ENCODE assay signal across 20 cellular contexts in the genomic region with DNA sequence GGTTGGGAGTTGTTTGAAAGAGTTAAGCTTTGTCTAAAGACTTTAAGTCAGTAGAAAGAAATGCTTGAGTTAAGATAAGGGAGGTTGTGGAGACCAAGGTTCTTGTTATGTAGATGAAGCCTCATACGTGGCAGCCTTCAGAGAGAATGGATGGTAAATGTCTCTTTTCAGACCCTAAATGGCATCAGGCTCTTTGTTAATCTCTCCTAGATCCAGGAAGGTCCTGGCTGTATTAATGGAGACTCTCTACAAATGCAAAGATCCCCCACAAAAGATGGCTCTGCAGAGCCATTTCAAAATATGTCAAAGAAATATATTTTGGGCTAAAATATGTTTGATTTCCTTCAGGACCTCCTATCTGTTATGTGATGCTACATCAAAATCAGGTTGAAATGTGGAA.
DNase-seq lines count a peak whose midpoint lies in the region; TF ChIP-seq lines count a peak whose summit lies in the region.
"Had no signal": no experiment of that assay in that cellular context is flagged by ENCODE, and none has a peak within 500 bp of the region (broad histone marks: within the 10 kb centered on the region; RNA-seq: fewer than 3 reads in every experiment).

No MANE protein-coding gene starts in this region.

- H3K27ac ChIP-seq in HUES48 (ENCODE audit: low read depth, low read length): peak overlapping the region; percentile 95
- no peak overlapping the region for H3K27ac ChIP-seq in endodermal cell (ENCODE audit: low read depth, low read length)
- peak overlapping the region; percentile 93 for H3K27ac ChIP-seq in iPS-20b (ENCODE audit: low read length)
- H3K27ac ChIP-seq: KMS-11, RWPE1 had no signal

- H3K9ac ChIP-seq in HUES48 (ENCODE audit: low read depth, low read length) (peak overlapping the region; percentile 46), endodermal cell (ENCODE audit: extremely low read depth, low read length, poor library complexity, severe bottlenecking) (no peak overlapping the region), iPS-20b (ENCODE audit: low read depth, low read length) (peak overlapping the region; percentile 63; the same call in 1 of the 2 replicates)
- H3K9ac ChIP-seq: KMS-11 had no signal

- WGBS in endodermal cell (ENCODE audit: insufficient coverage in 1 of 2, insufficient read length in 1 of 2), 2 experiments: 40 to 50% methylated on average over 1 of the region's 1 CpG

- TF ChIP-seq CTCF in endodermal cell (conservative IDR thresholded peaks at IDR 0.05) (no peak), Caco-2 (IDR thresholded peaks at IDR 0.05; ENCODE audit: insufficient read depth in 1 of 2, low read depth in 1 of 2, low read length in 1 of 2, severe bottlenecking in 1 of 2, unreplicated experiment in 1 of 2) (no peak)

- peaks cover 26% of the 10 kb centered on the region for H3K4me1 ChIP-seq in HUES48 (ENCODE audit: control insufficient read depth, insufficient read depth, low read length)
- no peaks in the 10 kb centered on the region for H3K4me1 ChIP-seq in endodermal cell (ENCODE audit: control insufficient read depth, insufficient read depth, low read length)
- peaks cover 26% of the 10 kb centered on the region for H3K4me1 ChIP-seq in iPS-20b (ENCODE audit: insufficient read depth, low read length)
- no peaks in the 10 kb centered on the region for H3K4me1 ChIP-seq in Caco-2

- H3K9me3 Mint-ChIP-seq in endodermal cell (no peaks in the 10 kb centered on the region), Caco-2 (ENCODE audit: unreplicated experiment) (no peaks in the 10 kb centered on the region)

- H3K27me3 ChIP-seq in HUES48 (ENCODE audit: control insufficient read depth, insufficient read depth, low read length): no peaks in the 10 kb centered on the region
- no peaks in the 10 kb centered on the region for H3K27me3 ChIP-seq in endodermal cell (ENCODE audit: control insufficient read depth, insufficient read depth, low read length, poor library complexity, severe bottlenecking)
- H3K27me3 ChIP-seq in iPS-20b (ENCODE audit: insufficient read depth, low read length): no peaks in the 10 kb centered on the region
- no peaks in the 10 kb centered on the region for H3K27me3 ChIP-seq in Caco-2 (replicated peaks; ENCODE audit: control insufficient read depth, insufficient read depth, low read length)

- BruUV-seq in Caco-2 (replicated peaks; lab: Mats Ljungman, UMichigan): no TSS peak

- H3K36me3 ChIP-seq in HUES48 (ENCODE audit: control insufficient read depth, insufficient read depth, low read length) (no peaks in the 10 kb centered on the region), endodermal cell (ENCODE audit: control insufficient read depth, insufficient read depth, low read length) (no peaks in the 10 kb centered on the region), iPS-20b (ENCODE audit: insufficient read depth, low read depth, low read length) (0 out of 2 replicates have a peak, but pooled peaks cover 4% of the 10 kb centered on the region), Caco-2 (ENCODE audit: control insufficient read depth, insufficient read depth, low read length) (no peaks in the 10 kb centered on the region)

- H3K27ac Mint-ChIP-seq in endodermal cell: peak overlapping the region; percentile 71
- no peak overlapping the region for H3K27ac Mint-ChIP-seq in Caco-2 (ENCODE audit: unreplicated experiment)
- H3K27ac Mint-ChIP-seq: IgD-negative memory B cell had no signal

- H3K36me3 Mint-ChIP-seq in endodermal cell (ENCODE audit: low read depth) (no peaks in the 10 kb centered on the region), Caco-2 (ENCODE audit: insufficient read depth, unreplicated experiment) (no peaks in the 10 kb centered on the region)

- H3K4me3 ChIP-seq in HUES48 (ENCODE audit: low read depth, low read length): peak overlapping the region; percentile 1; the same call in 1 of the 2 replicates
- no peak overlapping the region for H3K4me3 ChIP-seq in endodermal cell (ENCODE audit: low read length)
- H3K4me3 ChIP-seq in iPS-20b (ENCODE audit: low read length): peak overlapping the region; percentile 28
- H3K4me3 ChIP-seq in Caco-2 (ENCODE audit: low read depth, low read length): no peak overlapping the region

- CTCF ChIA-PET in Caco-2 (lab: Charles Lee): no interaction called here

- POLR2A ChIA-PET in Caco-2 (lab: Charles Lee): no interaction called here

- H3K4me1 Mint-ChIP-seq in endodermal cell (peaks cover 7% of the 10 kb centered on the region), Caco-2 (ENCODE audit: low read depth, unreplicated experiment) (no peaks in the 10 kb centered on the region)
- H3K4me1 Mint-ChIP-seq: IgD-negative memory B cell had no signal

- H3K4me3 Mint-ChIP-seq in endodermal cell: no peak overlapping the region
- no peak overlapping the region for H3K4me3 Mint-ChIP-seq in Caco-2 (ENCODE audit: unreplicated experiment)
- H3K4me3 Mint-ChIP-seq: IgD-negative memory B cell had no signal

- DNase-seq in ELF-1 (ENCODE audit: low read depth, low spot score) (peak; percentile 41), endodermal cell (no peak), medulla oblongata (ENCODE audit: extremely low spot score) (no peak), Caco-2 (no peak), GOT3 (lab: John Stamatoyannopoulos, UW) (no peak)
- DNase-seq in stimulated activated naive CD4-positive, alpha-beta T cell (lab: John Stamatoyannopoulos, UW): no peak
- DNase-seq: 8988T, ACHN, DMS153, MM.1S, NCI-H1694, NCI-H2029 treated with DMSO at 0.1 percent for 48 hours, NCI-H2227 treated with DMSO at 0.1 percent for 48 hours, NCI-H69, SHP77 had no signal

- H3K27me3 Mint-ChIP-seq in endodermal cell (ENCODE audit: insufficient read depth): no peaks in the 10 kb centered on the region
- no peaks in the 10 kb centered on the region for H3K27me3 Mint-ChIP-seq in Caco-2 (ENCODE audit: insufficient read depth, unreplicated experiment)
- H3K27me3 Mint-ChIP-seq: IgD-negative memory B cell had no signal

- intact Hi-C loops in Caco-2 (cut with micrococcal nuclease; ENCODE audit: unreplicated experiment): no loop called here

- H3K9me3 ChIP-seq in HUES48 (ENCODE audit: control insufficient read depth, insufficient read depth, low read length) (no peaks in the 10 kb centered on the region), endodermal cell (ENCODE audit: control insufficient read depth, low read length) (no peaks in the 10 kb centered on the region), iPS-20b (ENCODE audit: insufficient read depth, low read depth, low read length) (no peaks in the 10 kb centered on the region), Caco-2 (no peaks in the 10 kb centered on the region)

Comparison
In these comparisons a context has a peak if more than half of its experiments do, and no peak if none do; other contexts are left out.
1. H3K4me3 ChIP-seq: peak in HUES48 (single experiment) and iPS-20b (single experiment); none in endodermal cell (single experiment) and Caco-2 (single experiment).